ENCODE assay signal across 1 cellular context in genomic region chr1:175129182-175129581, GRCh38.
TF ChIP-seq lines count a peak whose summit lies in the region.

No MANE protein-coding gene starts in this region.

TF ChIP-seq in HepG2, 621 proteins besides CTCF, POLR2A, EP300 and RAD21 (continued from another document):
- TF ChIP-seq DBP (CRISPR knock-in tag; IDR thresholded peaks at IDR 0.05; ENCODE audit: not compliant biosample characterization) (no peak), TSC22D2 (CRISPR knock-in tag; IDR thresholded peaks at IDR 0.05; ENCODE audit: borderline replicate concordance) (no peak), MXD1 (CRISPR knock-in tag; IDR thresholded peaks at IDR 0.05) (no peak), KLF12 (CRISPR knock-in tag; IDR thresholded peaks at IDR 0.05; ENCODE audit: borderline replicate concordance) (no peak), NCOR1 (IDR thresholded peaks at IDR 0.05; ENCODE audit: borderline replicate concordance, low read length) (no peak), ZNF552 (CRISPR knock-in tag; IDR thresholded peaks at IDR 0.05; ENCODE audit: borderline replicate concordance) (no peak), NFIB (CRISPR knock-in tag; IDR thresholded peaks at IDR 0.05; ENCODE audit: borderline replicate concordance) (no peak)
